1 cellular context compared by ENCODE assay signal in the genomic region with DNA sequence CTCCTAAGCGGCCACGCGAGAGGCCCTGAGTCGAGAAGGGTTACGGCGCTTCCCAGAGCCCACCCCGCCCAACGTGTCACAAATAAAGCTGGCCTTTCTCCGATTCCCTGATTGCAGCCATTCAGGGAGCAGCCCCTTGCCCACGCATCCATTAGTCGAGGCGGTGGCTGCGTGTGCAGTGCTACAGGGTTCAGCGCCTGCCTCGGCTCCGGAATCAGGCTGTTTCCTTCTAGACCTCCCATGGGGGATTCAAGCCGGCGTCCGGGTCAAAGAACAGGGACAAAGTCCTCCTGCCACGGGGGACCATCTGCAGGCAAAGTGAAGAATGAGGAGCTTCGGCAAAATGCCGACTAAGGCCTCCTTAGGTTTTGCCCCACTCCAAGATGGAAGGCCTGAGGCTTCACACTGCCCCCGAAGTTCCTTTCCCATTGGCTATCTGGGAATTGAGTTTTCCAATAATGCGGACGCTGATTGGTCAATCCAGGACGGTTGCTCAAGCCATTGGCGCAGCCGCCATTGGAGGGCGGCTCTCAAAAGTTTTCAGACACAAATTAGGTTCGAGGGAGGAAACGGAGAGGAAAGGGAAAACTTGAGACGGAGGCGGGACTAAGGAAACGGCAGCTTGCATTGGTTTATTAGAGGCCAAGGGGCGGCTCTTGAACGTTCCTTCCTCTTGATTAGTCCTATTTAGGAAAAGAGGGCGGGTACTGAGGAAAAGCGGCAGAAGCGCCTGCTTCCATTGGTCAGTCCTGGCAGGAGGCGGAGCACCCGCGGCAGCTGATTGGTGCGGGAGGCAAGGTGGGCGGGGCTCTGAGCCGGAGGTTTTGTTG.
TF ChIP-seq lines count a peak whose summit lies in the region.

No MANE protein-coding gene starts in this region.

TF ChIP-seq in HepG2, 621 proteins besides CTCF, POLR2A, EP300 and RAD21 (continued from another document and continues in another):
- TF ChIP-seq, protein P1, sequence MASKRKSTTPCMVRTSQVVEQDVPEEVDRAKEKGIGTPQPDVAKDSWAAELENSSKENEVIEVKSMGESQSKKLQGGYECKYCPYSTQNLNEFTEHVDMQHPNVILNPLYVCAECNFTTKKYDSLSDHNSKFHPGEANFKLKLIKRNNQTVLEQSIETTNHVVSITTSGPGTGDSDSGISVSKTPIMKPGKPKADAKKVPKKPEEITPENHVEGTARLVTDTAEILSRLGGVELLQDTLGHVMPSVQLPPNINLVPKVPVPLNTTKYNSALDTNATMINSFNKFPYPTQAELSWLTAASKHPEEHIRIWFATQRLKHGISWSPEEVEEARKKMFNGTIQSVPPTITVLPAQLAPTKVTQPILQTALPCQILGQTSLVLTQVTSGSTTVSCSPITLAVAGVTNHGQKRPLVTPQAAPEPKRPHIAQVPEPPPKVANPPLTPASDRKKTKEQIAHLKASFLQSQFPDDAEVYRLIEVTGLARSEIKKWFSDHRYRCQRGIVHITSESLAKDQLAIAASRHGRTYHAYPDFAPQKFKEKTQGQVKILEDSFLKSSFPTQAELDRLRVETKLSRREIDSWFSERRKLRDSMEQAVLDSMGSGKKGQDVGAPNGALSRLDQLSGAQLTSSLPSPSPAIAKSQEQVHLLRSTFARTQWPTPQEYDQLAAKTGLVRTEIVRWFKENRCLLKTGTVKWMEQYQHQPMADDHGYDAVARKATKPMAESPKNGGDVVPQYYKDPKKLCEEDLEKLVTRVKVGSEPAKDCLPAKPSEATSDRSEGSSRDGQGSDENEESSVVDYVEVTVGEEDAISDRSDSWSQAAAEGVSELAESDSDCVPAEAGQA (IDR thresholded peaks at IDR 0.05; ENCODE audit: low read depth): peak; percentile 97
- TF ChIP-seq, protein P1 (CRISPR knock-in tag; IDR thresholded peaks at IDR 0.05; ENCODE audit: borderline replicate concordance): no peak
- TF ChIP-seq MTA1 (CRISPR knock-in tag; IDR thresholded peaks at IDR 0.05; ENCODE audit: borderline replicate concordance) (no peak), ZNF761 (CRISPR knock-in tag; conservative IDR thresholded peaks at IDR 0.05) (no peak), KDM6A (CRISPR knock-in tag; IDR thresholded peaks at IDR 0.05; ENCODE audit: low read depth) (0 out of 2 replicates have a peak, but pooled peaks have one; percentile 13), HNRNPUL1 (IDR thresholded peaks at IDR 0.05; ENCODE audit: low read depth, low read length) (no peak), MBNL3 (CRISPR knock-in tag; conservative IDR thresholded peaks at IDR 0.05) (no peak), ZNF121 (CRISPR knock-in tag; IDR thresholded peaks at IDR 0.05) (0 out of 2 replicates have a peak, but pooled peaks have one; percentile 26), GABPB1 (CRISPR knock-in tag; IDR thresholded peaks at IDR 0.05) (peak; percentile 84; the same call in 1 of the 2 replicates), HOXA7 (CRISPR knock-in tag; IDR thresholded peaks at IDR 0.05) (no peak), ZSCAN30 (CRISPR knock-in tag; IDR thresholded peaks at IDR 0.05) (0 out of 2 replicates have a peak, but pooled peaks have one; percentile 74), SP2 (CRISPR knock-in tag; IDR thresholded peaks at IDR 0.05) (peak; percentile 95), ZMYM2 (CRISPR knock-in tag; IDR thresholded peaks at IDR 0.05) (peak; percentile 9; the same call in 1 of the 2 replicates), NFE2L2 (IDR thresholded peaks at IDR 0.05; ENCODE audit: low read length) (no peak), DPF2 (CRISPR knock-in tag; IDR thresholded peaks at IDR 0.05; ENCODE audit: borderline replicate concordance, low read depth) (no peak), ZBTB21 (CRISPR knock-in tag; IDR thresholded peaks at IDR 0.05) (0 out of 2 replicates have a peak, but pooled peaks have one; percentile 25), ZNF354B (CRISPR knock-in tag; IDR thresholded peaks at IDR 0.05) (no peak), ZNF431 (CRISPR knock-in tag; IDR thresholded peaks at IDR 0.05; ENCODE audit: borderline replicate concordance, low read depth) (no peak), ADNP (CRISPR knock-in tag; IDR thresholded peaks at IDR 0.05) (no peak), ZNF337 (CRISPR knock-in tag; IDR thresholded peaks at IDR 0.05; ENCODE audit: borderline replicate concordance, low read depth) (no peak), POLR2AphosphoS5 (IDR thresholded peaks at IDR 0.05; ENCODE audit: low read depth, low read length) (peak; percentile 84), ZNF296 (CRISPR knock-in tag; conservative IDR thresholded peaks at IDR 0.05) (no peak), NCOA2 (CRISPR knock-in tag; IDR thresholded peaks at IDR 0.05) (peak; percentile 19; the same call in 1 of the 2 replicates), GFI1 (CRISPR knock-in tag; IDR thresholded peaks at IDR 0.05; ENCODE audit: borderline replicate concordance) (peak; percentile 44; the same call in 1 of the 2 replicates), SOX6 (IDR thresholded peaks at IDR 0.05) (no peak), SOX6 (CRISPR knock-in tag; IDR thresholded peaks at IDR 0.05) (no peak; the same call in 1 of the 2 replicates), RXRA (CRISPR knock-in tag; IDR thresholded peaks at IDR 0.05) (peak; percentile 32; the same call in 1 of the 2 replicates), CHCHD3 (CRISPR knock-in tag; IDR thresholded peaks at IDR 0.05) (no peak), SATB2 (CRISPR knock-in tag; IDR thresholded peaks at IDR 0.05) (peak; percentile 58; the same call in 1 of the 2 replicates), ZNF282 (IDR thresholded peaks at IDR 0.05; ENCODE audit: partially characterized antibody) (no peak), ZNF703 (CRISPR knock-in tag; IDR thresholded peaks at IDR 0.05; ENCODE audit: borderline replicate concordance) (no peak; the same call in 1 of the 2 replicates), ZNF430 (CRISPR knock-in tag; IDR thresholded peaks at IDR 0.05) (peak; percentile 16; the same call in 1 of the 2 replicates), ARID2 (CRISPR knock-in tag; IDR thresholded peaks at IDR 0.05; ENCODE audit: borderline replicate concordance) (no peak), NBN (conservative IDR thresholded peaks at IDR 0.05) (no peak)
- TF ChIP-seq, protein P2, sequence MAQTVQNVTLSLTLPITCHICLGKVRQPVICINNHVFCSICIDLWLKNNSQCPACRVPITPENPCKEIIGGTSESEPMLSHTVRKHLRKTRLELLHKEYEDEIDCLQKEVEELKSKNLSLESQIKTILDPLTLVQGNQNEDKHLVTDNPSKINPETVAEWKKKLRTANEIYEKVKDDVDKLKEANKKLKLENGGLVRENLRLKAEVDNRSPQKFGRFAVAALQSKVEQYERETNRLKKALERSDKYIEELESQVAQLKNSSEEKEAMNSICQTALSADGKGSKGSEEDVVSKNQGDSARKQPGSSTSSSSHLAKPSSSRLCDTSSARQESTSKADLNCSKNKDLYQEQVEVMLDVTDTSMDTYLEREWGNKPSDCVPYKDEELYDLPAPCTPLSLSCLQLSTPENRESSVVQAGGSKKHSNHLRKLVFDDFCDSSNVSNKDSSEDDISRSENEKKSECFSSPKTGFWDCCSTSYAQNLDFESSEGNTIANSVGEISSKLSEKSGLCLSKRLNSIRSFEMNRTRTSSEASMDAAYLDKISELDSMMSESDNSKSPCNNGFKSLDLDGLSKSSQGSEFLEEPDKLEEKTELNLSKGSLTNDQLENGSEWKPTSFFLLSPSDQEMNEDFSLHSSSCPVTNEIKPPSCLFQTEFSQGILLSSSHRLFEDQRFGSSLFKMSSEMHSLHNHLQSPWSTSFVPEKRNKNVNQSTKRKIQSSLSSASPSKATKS (CRISPR knock-in tag; IDR thresholded peaks at IDR 0.05): peak; percentile 86; the same call in 1 of the 2 replicates
- TF ChIP-seq, protein P3, sequence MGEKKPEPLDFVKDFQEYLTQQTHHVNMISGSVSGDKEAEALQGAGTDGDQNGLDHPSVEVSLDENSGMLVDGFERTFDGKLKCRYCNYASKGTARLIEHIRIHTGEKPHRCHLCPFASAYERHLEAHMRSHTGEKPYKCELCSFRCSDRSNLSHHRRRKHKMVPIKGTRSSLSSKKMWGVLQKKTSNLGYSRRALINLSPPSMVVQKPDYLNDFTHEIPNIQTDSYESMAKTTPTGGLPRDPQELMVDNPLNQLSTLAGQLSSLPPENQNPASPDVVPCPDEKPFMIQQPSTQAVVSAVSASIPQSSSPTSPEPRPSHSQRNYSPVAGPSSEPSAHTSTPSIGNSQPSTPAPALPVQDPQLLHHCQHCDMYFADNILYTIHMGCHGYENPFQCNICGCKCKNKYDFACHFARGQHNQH (CRISPR knock-in tag; IDR thresholded peaks at IDR 0.05): peak; percentile 81
- TF ChIP-seq, protein P4, sequence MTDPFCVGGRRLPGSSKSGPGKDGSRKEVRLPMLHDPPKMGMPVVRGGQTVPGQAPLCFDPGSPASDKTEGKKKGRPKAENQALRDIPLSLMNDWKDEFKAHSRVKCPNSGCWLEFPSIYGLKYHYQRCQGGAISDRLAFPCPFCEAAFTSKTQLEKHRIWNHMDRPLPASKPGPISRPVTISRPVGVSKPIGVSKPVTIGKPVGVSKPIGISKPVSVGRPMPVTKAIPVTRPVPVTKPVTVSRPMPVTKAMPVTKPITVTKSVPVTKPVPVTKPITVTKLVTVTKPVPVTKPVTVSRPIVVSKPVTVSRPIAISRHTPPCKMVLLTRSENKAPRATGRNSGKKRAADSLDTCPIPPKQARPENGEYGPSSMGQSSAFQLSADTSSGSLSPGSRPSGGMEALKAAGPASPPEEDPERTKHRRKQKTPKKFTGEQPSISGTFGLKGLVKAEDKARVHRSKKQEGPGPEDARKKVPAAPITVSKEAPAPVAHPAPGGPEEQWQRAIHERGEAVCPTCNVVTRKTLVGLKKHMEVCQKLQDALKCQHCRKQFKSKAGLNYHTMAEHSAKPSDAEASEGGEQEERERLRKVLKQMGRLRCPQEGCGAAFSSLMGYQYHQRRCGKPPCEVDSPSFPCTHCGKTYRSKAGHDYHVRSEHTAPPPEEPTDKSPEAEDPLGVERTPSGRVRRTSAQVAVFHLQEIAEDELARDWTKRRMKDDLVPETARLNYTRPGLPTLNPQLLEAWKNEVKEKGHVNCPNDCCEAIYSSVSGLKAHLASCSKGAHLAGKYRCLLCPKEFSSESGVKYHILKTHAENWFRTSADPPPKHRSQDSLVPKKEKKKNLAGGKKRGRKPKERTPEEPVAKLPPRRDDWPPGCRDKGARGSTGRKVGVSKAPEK (CRISPR knock-in tag; IDR thresholded peaks at IDR 0.05; ENCODE audit: borderline replicate concordance): no peak
- TF ChIP-seq, protein P5, sequence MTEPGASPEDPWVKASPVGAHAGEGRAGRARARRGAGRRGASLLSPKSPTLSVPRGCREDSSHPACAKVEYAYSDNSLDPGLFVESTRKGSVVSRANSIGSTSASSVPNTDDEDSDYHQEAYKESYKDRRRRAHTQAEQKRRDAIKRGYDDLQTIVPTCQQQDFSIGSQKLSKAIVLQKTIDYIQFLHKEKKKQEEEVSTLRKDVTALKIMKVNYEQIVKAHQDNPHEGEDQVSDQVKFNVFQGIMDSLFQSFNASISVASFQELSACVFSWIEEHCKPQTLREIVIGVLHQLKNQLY (CRISPR knock-in tag; IDR thresholded peaks at IDR 0.05): no peak
- TF ChIP-seq, protein P6, sequence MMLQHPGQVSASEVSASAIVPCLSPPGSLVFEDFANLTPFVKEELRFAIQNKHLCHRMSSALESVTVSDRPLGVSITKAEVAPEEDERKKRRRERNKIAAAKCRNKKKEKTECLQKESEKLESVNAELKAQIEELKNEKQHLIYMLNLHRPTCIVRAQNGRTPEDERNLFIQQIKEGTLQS (CRISPR knock-in tag; IDR thresholded peaks at IDR 0.05): no peak
- TF ChIP-seq, protein P7, sequence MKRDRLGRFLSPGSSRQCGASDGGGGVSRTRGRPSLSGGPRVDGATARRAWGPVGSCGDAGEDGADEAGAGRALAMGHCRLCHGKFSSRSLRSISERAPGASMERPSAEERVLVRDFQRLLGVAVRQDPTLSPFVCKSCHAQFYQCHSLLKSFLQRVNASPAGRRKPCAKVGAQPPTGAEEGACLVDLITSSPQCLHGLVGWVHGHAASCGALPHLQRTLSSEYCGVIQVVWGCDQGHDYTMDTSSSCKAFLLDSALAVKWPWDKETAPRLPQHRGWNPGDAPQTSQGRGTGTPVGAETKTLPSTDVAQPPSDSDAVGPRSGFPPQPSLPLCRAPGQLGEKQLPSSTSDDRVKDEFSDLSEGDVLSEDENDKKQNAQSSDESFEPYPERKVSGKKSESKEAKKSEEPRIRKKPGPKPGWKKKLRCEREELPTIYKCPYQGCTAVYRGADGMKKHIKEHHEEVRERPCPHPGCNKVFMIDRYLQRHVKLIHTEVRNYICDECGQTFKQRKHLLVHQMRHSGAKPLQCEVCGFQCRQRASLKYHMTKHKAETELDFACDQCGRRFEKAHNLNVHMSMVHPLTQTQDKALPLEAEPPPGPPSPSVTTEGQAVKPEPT (CRISPR knock-in tag; IDR thresholded peaks at IDR 0.05; ENCODE audit: low read depth): no peak
- TF ChIP-seq, protein P8, sequence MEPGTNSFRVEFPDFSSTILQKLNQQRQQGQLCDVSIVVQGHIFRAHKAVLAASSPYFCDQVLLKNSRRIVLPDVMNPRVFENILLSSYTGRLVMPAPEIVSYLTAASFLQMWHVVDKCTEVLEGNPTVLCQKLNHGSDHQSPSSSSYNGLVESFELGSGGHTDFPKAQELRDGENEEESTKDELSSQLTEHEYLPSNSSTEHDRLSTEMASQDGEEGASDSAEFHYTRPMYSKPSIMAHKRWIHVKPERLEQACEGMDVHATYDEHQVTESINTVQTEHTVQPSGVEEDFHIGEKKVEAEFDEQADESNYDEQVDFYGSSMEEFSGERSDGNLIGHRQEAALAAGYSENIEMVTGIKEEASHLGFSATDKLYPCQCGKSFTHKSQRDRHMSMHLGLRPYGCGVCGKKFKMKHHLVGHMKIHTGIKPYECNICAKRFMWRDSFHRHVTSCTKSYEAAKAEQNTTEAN (CRISPR knock-in tag; conservative IDR thresholded peaks at IDR 0.05): no peak
- TF ChIP-seq, protein P9, sequence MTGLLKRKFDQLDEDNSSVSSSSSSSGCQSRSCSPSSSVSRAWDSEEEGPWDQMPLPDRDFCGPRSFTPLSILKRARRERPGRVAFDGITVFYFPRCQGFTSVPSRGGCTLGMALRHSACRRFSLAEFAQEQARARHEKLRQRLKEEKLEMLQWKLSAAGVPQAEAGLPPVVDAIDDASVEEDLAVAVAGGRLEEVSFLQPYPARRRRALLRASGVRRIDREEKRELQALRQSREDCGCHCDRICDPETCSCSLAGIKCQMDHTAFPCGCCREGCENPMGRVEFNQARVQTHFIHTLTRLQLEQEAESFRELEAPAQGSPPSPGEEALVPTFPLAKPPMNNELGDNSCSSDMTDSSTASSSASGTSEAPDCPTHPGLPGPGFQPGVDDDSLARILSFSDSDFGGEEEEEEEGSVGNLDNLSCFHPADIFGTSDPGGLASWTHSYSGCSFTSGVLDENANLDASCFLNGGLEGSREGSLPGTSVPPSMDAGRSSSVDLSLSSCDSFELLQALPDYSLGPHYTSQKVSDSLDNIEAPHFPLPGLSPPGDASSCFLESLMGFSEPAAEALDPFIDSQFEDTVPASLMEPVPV (CRISPR knock-in tag; IDR thresholded peaks at IDR 0.05): peak; percentile 21; the same call in 1 of the 2 replicates
